In the genomic region with DNA sequence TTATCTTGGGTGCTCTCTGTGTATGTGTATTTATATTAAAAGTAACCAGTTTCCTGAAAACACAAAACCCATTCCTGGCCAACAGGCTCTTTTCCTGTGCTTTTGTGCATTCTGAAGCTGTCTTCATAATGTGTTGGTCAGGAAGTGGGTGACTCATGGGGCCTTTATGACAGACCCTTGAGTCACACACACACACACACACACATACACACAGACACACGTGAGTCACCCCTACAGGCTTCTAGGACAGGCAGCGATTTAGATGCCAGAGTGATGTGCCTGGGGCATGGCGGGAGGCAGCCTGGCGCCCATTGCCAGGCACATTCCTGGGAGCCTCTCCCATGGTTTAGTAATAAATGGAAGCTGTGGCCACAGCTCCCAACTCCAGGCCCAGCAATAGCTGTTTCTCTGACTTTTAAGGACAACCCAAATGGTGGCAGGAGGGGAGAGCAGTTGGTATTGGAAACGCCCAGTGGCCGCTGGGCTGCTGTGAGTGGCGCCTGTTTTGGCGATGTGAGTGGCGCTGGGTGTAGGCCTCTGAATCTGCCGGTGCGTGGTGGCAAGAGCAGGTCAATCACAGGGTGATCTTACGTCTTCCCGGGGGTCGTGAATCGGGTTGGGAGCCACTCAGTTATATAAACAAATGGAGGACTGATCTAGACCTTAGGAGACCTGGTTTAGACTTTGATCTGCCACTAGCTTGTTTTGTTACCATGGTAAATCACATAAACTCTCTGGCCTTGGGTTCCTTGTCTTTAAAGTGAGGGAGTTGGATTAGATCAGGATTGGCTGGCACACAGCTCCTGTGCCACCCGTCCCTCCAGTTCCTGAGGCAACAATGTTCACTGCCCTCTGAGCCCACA, we compare ENCODE assay signal across 1 cellular context.
TF ChIP-seq lines count a peak whose summit lies in the region.

No MANE protein-coding gene starts in this region.

TF ChIP-seq in HepG2, 621 proteins besides CTCF, POLR2A, EP300 and RAD21 (continued from another document and continues in another):
- TF ChIP-seq ZHX2 (IDR thresholded peaks at IDR 0.05; ENCODE audit: low read depth) (no peak), ZHX2 (CRISPR knock-in tag; IDR thresholded peaks at IDR 0.05; ENCODE audit: borderline replicate concordance) (no peak), HNF4A (CRISPR knock-in tag; IDR thresholded peaks at IDR 0.05) (peak; percentile 43), TBX3 (IDR thresholded peaks at IDR 0.05; ENCODE audit: borderline replicate concordance) (no peak), ZSCAN12 (CRISPR knock-in tag; IDR thresholded peaks at IDR 0.05) (no peak), MTA1 (CRISPR knock-in tag; IDR thresholded peaks at IDR 0.05; ENCODE audit: borderline replicate concordance) (no peak), RNF219 (CRISPR knock-in tag; IDR thresholded peaks at IDR 0.05) (no peak), GMEB1 (CRISPR knock-in tag; IDR thresholded peaks at IDR 0.05; ENCODE audit: borderline replicate concordance) (no peak), SALL1 (CRISPR knock-in tag; IDR thresholded peaks at IDR 0.05) (no peak; the same call in 1 of the 2 replicates), GRHL1 (CRISPR knock-in tag; conservative IDR thresholded peaks at IDR 0.05) (no peak), KAT7 (CRISPR knock-in tag; IDR thresholded peaks at IDR 0.05; ENCODE audit: borderline replicate concordance) (no peak), HNF1B (CRISPR knock-in tag; IDR thresholded peaks at IDR 0.05) (no peak), ZNF501 (CRISPR knock-in tag; IDR thresholded peaks at IDR 0.05) (0 out of 2 replicates have a peak, but pooled peaks have one; percentile 43), RFX3 (CRISPR knock-in tag; IDR thresholded peaks at IDR 0.05) (peak; percentile 61), CEBPG (CRISPR knock-in tag; IDR thresholded peaks at IDR 0.05) (no peak), RFX1 (IDR thresholded peaks at IDR 0.05) (peak; percentile 52; the same call in 1 of the 2 replicates), KAT8 (CRISPR knock-in tag; IDR thresholded peaks at IDR 0.05) (0 out of 2 replicates have a peak, but pooled peaks have one; percentile 30), ZNF44 (CRISPR knock-in tag; IDR thresholded peaks at IDR 0.05) (no peak), SP2 (CRISPR knock-in tag; IDR thresholded peaks at IDR 0.05) (no peak), FIP1L1 (IDR thresholded peaks at IDR 0.05; ENCODE audit: borderline replicate concordance, insufficient read depth, low read depth, low read length) (no peak), TERF1 (CRISPR knock-in tag; IDR thresholded peaks at IDR 0.05) (no peak), U2AF1 (optimal IDR thresholded peaks at IDR 0.05; ENCODE audit: low read depth, low read length) (peak; percentile 59), ZNF883 (CRISPR knock-in tag; IDR thresholded peaks at IDR 0.05; ENCODE audit: not compliant biosample characterization) (peak; percentile 24), IRF2 (CRISPR knock-in tag; IDR thresholded peaks at IDR 0.05) (no peak), UBTF (CRISPR knock-in tag; IDR thresholded peaks at IDR 0.05) (no peak), NCOR1 (IDR thresholded peaks at IDR 0.05; ENCODE audit: borderline replicate concordance, low read length) (peak; percentile 65; the same call in 1 of the 2 replicates), EED (CRISPR knock-in tag; IDR thresholded peaks at IDR 0.05) (no peak), ZNF841 (CRISPR knock-in tag; IDR thresholded peaks at IDR 0.05; ENCODE audit: borderline replicate concordance) (no peak), NR2F1 (CRISPR knock-in tag; IDR thresholded peaks at IDR 0.05) (peak in 1 of 2 experiments; percentile 54; a peak in 2 of 4 replicates), MBD4 (IDR thresholded peaks at IDR 0.05; ENCODE audit: borderline replicate concordance, low read length) (no peak), ZNF256 (CRISPR knock-in tag; conservative IDR thresholded peaks at IDR 0.05) (no peak)
- TF ChIP-seq, protein P1, sequence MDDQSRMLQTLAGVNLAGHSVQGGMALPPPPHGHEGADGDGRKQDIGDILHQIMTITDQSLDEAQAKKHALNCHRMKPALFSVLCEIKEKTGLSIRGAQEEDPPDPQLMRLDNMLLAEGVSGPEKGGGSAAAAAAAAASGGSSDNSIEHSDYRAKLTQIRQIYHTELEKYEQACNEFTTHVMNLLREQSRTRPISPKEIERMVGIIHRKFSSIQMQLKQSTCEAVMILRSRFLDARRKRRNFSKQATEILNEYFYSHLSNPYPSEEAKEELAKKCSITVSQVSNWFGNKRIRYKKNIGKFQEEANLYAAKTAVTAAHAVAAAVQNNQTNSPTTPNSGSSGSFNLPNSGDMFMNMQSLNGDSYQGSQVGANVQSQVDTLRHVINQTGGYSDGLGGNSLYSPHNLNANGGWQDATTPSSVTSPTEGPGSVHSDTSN (CRISPR knock-in tag; IDR thresholded peaks at IDR 0.05; ENCODE audit: borderline replicate concordance), result no peak
- TF ChIP-seq, protein P2, sequence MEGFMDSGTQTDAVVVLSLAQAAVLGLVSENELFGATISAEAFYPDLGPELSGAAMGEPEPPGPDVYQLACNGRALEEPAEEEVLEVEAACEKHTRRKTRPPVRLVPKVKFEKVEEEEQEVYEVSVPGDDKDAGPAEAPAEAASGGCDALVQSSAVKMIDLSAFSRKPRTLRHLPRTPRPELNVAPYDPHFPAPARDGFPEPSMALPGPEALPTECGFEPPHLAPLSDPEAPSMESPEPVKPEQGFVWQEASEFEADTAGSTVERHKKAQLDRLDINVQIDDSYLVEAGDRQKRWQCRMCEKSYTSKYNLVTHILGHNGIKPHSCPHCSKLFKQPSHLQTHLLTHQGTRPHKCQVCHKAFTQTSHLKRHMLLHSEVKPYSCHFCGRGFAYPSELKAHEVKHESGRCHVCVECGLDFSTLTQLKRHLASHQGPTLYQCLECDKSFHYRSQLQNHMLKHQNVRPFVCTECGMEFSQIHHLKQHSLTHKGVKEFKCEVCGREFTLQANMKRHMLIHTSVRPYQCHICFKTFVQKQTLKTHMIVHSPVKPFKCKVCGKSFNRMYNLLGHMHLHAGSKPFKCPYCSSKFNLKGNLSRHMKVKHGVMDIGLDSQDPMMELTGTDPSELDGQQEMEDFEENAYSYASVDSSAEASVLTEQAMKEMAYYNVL (CRISPR knock-in tag; IDR thresholded peaks at IDR 0.05; ENCODE audit: borderline replicate concordance), result no peak
